Comparison of ENCODE assay signal across 8 cellular contexts in genomic region chr2:74457129-74457548, GRCh38. TPM values are rescaled to one million over a fixed set of nuclear protein-coding genes. Genes with fewer than 3 reads are reported as not detected.
DNase-seq lines count a peak whose midpoint lies in the region; ATAC-seq, FAIRE-seq and TF ChIP-seq lines count a peak whose summit lies in the region.

No MANE protein-coding gene starts in this region.

- intact Hi-C loops in CD4-positive, alpha-beta T cell (cut with DNase I, micrococcal nuclease): loop anchor here (2.0 to 10.0 kb wide), 3 partner anchors 52 to 1222 kb away; partner anchors contain the start of genes CCT7 (in 2 of the 2), PRADC1 (in 2 of the 2) and TPRKB (in 1 of the 2)

- H3K27me3 Mint-ChIP-seq in CD4-positive, alpha-beta T cell: no peaks in the 10 kb centered on the region

- CTCF ChIA-PET in CD4-positive, alpha-beta T cell (lab: Charles Lee): interaction anchor here (1.1 to 6.2 kb wide), 4 partner anchors 17 to 66 kb away, joined by 3 to 61 read pairs (median 6); partner anchors contain the start of genes CCDC142 and TTC31

- H3K9me3 Mint-ChIP-seq in CD4-positive, alpha-beta T cell: no peaks in the 10 kb centered on the region

- peak overlapping the region; percentile 99 for H3K4me2 ChIP-seq in KMS-11

- peaks cover 69% of the 10 kb centered on the region for H3K4me1 Mint-ChIP-seq in CD4-positive, alpha-beta T cell (ENCODE audit: low read depth)

- no peak for TF ChIP-seq CTCF in CD4-positive, alpha-beta T cell (IDR thresholded peaks at IDR 0.05)
- TF ChIP-seq CTCF in KMS-11 (conservative IDR thresholded peaks at IDR 0.05; ENCODE audit: low read depth, low read length) (no peak), bronchial epithelial cell (IDR thresholded peaks at IDR 0.05; ENCODE audit: insufficient read depth, low read length, severe bottlenecking) (no peak)

- H3K27ac ChIP-seq in CD4-positive, alpha-beta T cell (ENCODE audit: low read depth, low read length): peak overlapping the region; percentile 100
- peak overlapping the region; percentile 89 for H3K27ac ChIP-seq in KMS-11

- no peak for DNase-seq in CD4-positive, alpha-beta T cell
- DNase-seq in bronchial epithelial cell (ENCODE audit: low read depth) (peak; percentile 22), GDM1 (lab: John Stamatoyannopoulos, UW) (no peak), SK-N-DZ (ENCODE audit: low spot score) (no peak)

- no peaks in the 10 kb centered on the region for H3K36me3 ChIP-seq in KMS-11 (ENCODE audit: insufficient read depth)
- H3K36me3 ChIP-seq in bronchial epithelial cell (ENCODE audit: control insufficient read depth, insufficient read depth, low read length): peaks cover 3% of the 10 kb centered on the region
- no peaks in the 10 kb centered on the region for H3K36me3 ChIP-seq in mucosa of stomach (ENCODE audit: control insufficient read depth, insufficient read depth, low read length)

- H3K4me3 ChIP-seq in KMS-11 (IDR thresholded peaks at IDR 0.05; ENCODE audit: insufficient read depth, low read depth, low read length) (peak overlapping the region; percentile 81), bronchial epithelial cell (ENCODE audit: low read depth, low read length) (peak overlapping the region; percentile 65), mucosa of stomach (ENCODE audit: low read length) (peak overlapping the region; percentile 2)

- peak; percentile 9 for ATAC-seq in CD4-positive, alpha-beta T cell (ENCODE audit: poor library complexity)
- ATAC-seq in HG02973 (IDR thresholded peaks at IDR 0.05; ENCODE audit: unreplicated experiment) (no peak), GM19351 (IDR thresholded peaks at IDR 0.05; ENCODE audit: unreplicated experiment) (no peak)

- POLR2A ChIA-PET in CD4-positive, alpha-beta T cell (lab: Charles Lee): interaction anchor here (0.8 to 6.5 kb wide), 17 partner anchors 13 to 1223 kb away, joined by 3 to 225 read pairs (median 6); partner anchors contain the start of genes AUP1, C2orf81, CCDC142 and CCT7

- H3K9me3 ChIP-seq in CD4-positive, alpha-beta T cell (ENCODE audit: control insufficient read depth, low read length): no peaks in the 10 kb centered on the region
- H3K9me3 ChIP-seq in mucosa of stomach (ENCODE audit: control insufficient read depth, low read length): no peaks in the 10 kb centered on the region

- H4K20me1 ChIP-seq in KMS-11 (ENCODE audit: insufficient read depth): no peaks in the 10 kb centered on the region

- H2AFZ ChIP-seq in KMS-11 (ENCODE audit: low read depth): peak overlapping the region; percentile 56; the same call in 1 of the 2 replicates

- no peaks in the 10 kb centered on the region for H3K27me3 ChIP-seq in CD4-positive, alpha-beta T cell (ENCODE audit: control insufficient read depth, insufficient read depth, low read length)
- H3K27me3 ChIP-seq in KMS-11 (ENCODE audit: insufficient read depth, low read depth) (no peaks in the 10 kb centered on the region), bronchial epithelial cell (ENCODE audit: control insufficient read depth, insufficient read depth, low read length) (no peaks in the 10 kb centered on the region), mucosa of stomach (ENCODE audit: control insufficient read depth, insufficient read depth, low read length) (no peaks in the 10 kb centered on the region)

- peaks cover 31% of the 10 kb centered on the region for H3K4me1 ChIP-seq in KMS-11 (ENCODE audit: low read depth, poor library complexity, severe bottlenecking)
- H3K4me1 ChIP-seq in mucosa of stomach (ENCODE audit: control insufficient read depth, insufficient read depth, low read length): peaks cover 27% of the 10 kb centered on the region

- no peak for FAIRE-seq in bronchial epithelial cell (lab: Jason Lieb, UNC)

- H3K4me3 Mint-ChIP-seq in CD4-positive, alpha-beta T cell: peak overlapping the region; percentile 95

- H3K79me2 ChIP-seq in KMS-11 (ENCODE audit: insufficient read depth, low read depth): peaks cover 14% of the 10 kb centered on the region; the same call in 1 of the 2 replicates

- H3K36me3 Mint-ChIP-seq in CD4-positive, alpha-beta T cell (ENCODE audit: low read depth): peaks cover 30% of the 10 kb centered on the region

- H3K27ac Mint-ChIP-seq in CD4-positive, alpha-beta T cell: peak overlapping the region; percentile 98

- 0 out of 2 replicates have a peak overlapping the region, but pooled peaks have one; percentile 80 for H3K9ac ChIP-seq in KMS-11
- peak overlapping the region; percentile 92 for H3K9ac ChIP-seq in mucosa of stomach (ENCODE audit: low read length)

RNA-seq across cellular contexts. Expression of gene WBP1, which starts 1.1 kb away (rescaled TPM):
- total RNA-seq in CD4-positive, alpha-beta T cell: 10 to 100 TPM; 79.1 to 80.5 TPM
- total RNA-seq in bronchial epithelial cell: 31.1 and 50.3 TPM in 2 replicates
- 84.4 and 108 TPM in 2 replicates for polyA plus RNA-seq in SK-N-DZ (2014; cell fraction: cytosol; rRNA removed)
- polyA plus RNA-seq in SK-N-DZ (2014; cell fraction: nucleus; rRNA removed): 173 and 174 TPM in 2 replicates

RNA-seq across cellular contexts. Expression of gene INO80B, which starts 2.3 kb away (rescaled TPM):
- 10 to 100 TPM; 41.3 to 41.8 TPM for total RNA-seq in CD4-positive, alpha-beta T cell
- 13.7 and 26.6 TPM in 2 replicates for total RNA-seq in bronchial epithelial cell
- 13.3 and 24.7 TPM in 2 replicates for polyA plus RNA-seq in SK-N-DZ (2014; cell fraction: cytosol; rRNA removed)
- polyA plus RNA-seq in SK-N-DZ (2014; cell fraction: nucleus; rRNA removed): 47.4 and 67.7 TPM in 2 replicates

RNA-seq across cellular contexts. Expression of gene MOGS, which starts 8.0 kb away (rescaled TPM):
- total RNA-seq in CD4-positive, alpha-beta T cell: 10 to 100 TPM; 47.6 to 48.6 TPM
- total RNA-seq in bronchial epithelial cell: 49.5 and 50.6 TPM in 2 replicates
- polyA plus RNA-seq in SK-N-DZ (2014; cell fraction: cytosol; rRNA removed): 59.2 and 67.6 TPM in 2 replicates
- 86.6 and 93.8 TPM in 2 replicates for polyA plus RNA-seq in SK-N-DZ (2014; cell fraction: nucleus; rRNA removed)

RNA-seq across cellular contexts. Expression of gene MRPL53, which starts 15.3 kb away (rescaled TPM):
- 10 to 100 TPM; 39.5 to 44.3 TPM for total RNA-seq in CD4-positive, alpha-beta T cell
- total RNA-seq in bronchial epithelial cell: 45.6 and 57.9 TPM in 2 replicates
- polyA plus RNA-seq in SK-N-DZ (2014; cell fraction: cytosol; rRNA removed): 25.0 and 59.5 TPM in 2 replicates
- 32.2 and 56.4 TPM in 2 replicates for polyA plus RNA-seq in SK-N-DZ (2014; cell fraction: nucleus; rRNA removed)

RNA-seq across cellular contexts. Expression of gene RTKN, which starts 15.4 kb away (rescaled TPM):
- under 1 TPM; 0.20 to 0.27 TPM for total RNA-seq in CD4-positive, alpha-beta T cell
- total RNA-seq in bronchial epithelial cell: 22.1 and 24.1 TPM in 2 replicates
- 15.9 and 18.8 TPM in 2 replicates for polyA plus RNA-seq in SK-N-DZ (2014; cell fraction: cytosol; rRNA removed)
- polyA plus RNA-seq in SK-N-DZ (2014; cell fraction: nucleus; rRNA removed): 37.6 and 55.7 TPM in 2 replicates

Comparison
In these comparisons a context has a peak if more than half of its experiments do, and no peak if none do; other contexts are left out.
1. H3K4me3 ChIP-seq: peak in every context shown above with its lines; median percentile 81 in KMS-11; 65 in bronchial epithelial cell; 2 in mucosa of stomach.